8 cellular contexts compared by ENCODE assay signal in the genomic region with DNA sequence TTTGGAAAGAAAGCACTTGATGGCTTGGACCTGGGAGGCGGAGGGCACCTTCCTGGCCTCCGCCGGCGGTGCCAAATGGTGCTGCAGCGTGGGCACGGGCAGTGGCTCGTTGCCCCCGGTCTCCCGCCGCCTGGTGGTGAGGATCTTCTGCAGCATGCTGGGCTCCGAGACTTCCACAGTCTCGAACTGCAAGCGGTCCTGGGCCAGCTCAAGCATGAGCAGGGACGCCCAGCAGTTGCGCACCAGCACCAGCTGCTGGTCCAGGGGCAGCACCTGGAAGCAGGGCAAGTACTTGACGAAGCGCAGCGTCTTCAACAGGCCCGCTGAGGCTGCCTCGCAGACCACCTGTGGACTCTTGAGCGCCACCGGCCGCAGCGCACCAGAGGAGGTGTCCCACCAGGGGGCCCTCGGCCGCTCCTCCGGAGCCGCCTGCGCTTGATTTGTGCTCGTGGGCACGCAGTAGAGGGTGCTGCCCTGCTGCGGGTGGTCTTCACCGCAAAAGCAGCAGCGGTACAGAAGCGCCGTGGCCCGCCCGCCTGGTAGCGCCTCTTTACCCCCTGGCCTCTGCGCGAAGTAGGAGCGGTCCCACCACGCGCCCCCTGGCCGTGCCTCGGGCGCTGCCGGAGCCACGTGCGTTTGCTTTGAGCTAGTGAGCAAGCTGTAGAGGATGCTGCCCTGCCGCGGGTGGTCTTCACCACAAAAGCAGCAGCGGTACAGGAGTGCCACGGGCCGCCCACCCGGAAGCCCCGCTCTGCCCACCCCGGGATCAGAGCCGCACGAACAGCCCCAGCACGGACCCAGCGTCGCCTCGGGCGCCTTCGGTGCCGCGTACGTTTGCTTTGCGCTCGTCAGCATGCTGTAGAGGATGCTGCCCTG. TPM values are rescaled to one million over a fixed set of nuclear protein-coding genes. Genes with fewer than 3 reads are reported as not detected.
A peak's percentile ranks its signal among the peaks of the same experiment; 100 is the strongest.
DNase-seq lines count a peak whose midpoint lies in the region; ATAC-seq, FAIRE-seq and TF ChIP-seq lines count a peak whose summit lies in the region.

No MANE protein-coding gene starts in this region.

- POLR2A ChIA-PET in BJ (lab: Charles Lee) = interaction anchor here (0.6 kb wide), 1 partner anchor 300 kb away, joined by 3 read pairs; no protein-coding TSS in a partner anchor
- POLR2A ChIA-PET in HepG2 (lab: Yijun Ruan, JAX) = no interaction called here

- H3K4me2 ChIP-seq in HepG2 (ENCODE audit: low read depth, low read length) = no peak overlapping the region

- H3K9me3 ChIP-seq in HepG2 (ENCODE audit: low read length) = no peaks in the 10 kb centered on the region

- H3K4me1 ChIP-seq in HepG2 (ENCODE audit: insufficient read depth, low read length) = peaks cover 20% of the 10 kb centered on the region

- no peaks in the 10 kb centered on the region for H3K36me3 ChIP-seq in BJ (ENCODE audit: control insufficient read depth, insufficient read depth, low read length)
- H3K36me3 ChIP-seq in HepG2 (replicated peaks in 1 of 2; ENCODE audit: control insufficient read depth in 1 of 2, insufficient read depth in 2 of 2, low read length in 2 of 2) = no peaks in the 10 kb centered on the region

- no peak for TF ChIP-seq RAD21 in HepG2 (CRISPR knock-in tag; IDR thresholded peaks at IDR 0.05)

- CTCF ChIA-PET in BJ (lab: Yijun Ruan, JAX) = no interaction called here
- CTCF ChIA-PET in HepG2 (lab: Yijun Ruan, JAX; ENCODE audit: low intra/inter-chr PET ratio, low total read pairs) = no interaction called here

- TF ChIP-seq CTCF in BJ (IDR thresholded peaks at IDR 0.05; ENCODE audit: insufficient read depth, low read depth, low read length) = peak; percentile 26; the same call in 1 of the 2 replicates
- TF ChIP-seq CTCF in HFF-Myc (IDR thresholded peaks at IDR 0.05; ENCODE audit: low read depth, low read length, missing control alignments) = peak; percentile 33
- peak; percentile 18 for TF ChIP-seq CTCF in astrocyte of the cerebellum (IDR thresholded peaks at IDR 0.05; ENCODE audit: low read depth, low read length, missing control alignments)
- no peak for TF ChIP-seq CTCF in HepG2 (CRISPR knock-in tag; IDR thresholded peaks at IDR 0.05)

- no CpG with 5 or more reads among the region's 71 CpGs for WGBS in HepG2 (ENCODE audit: low lambda C conversion rate)

- intact Hi-C loops in HepG2 (cut with micrococcal nuclease; ENCODE audit: unreplicated experiment) = no loop called here

- in situ Hi-C loops in astrocyte of the cerebellum (cut with HindIII; ENCODE audit: low sequenced_read_pairs) (no loop called here), HepG2 (cut with HindIII; ENCODE audit: extremely low pct_ligation_motif_present, low pct_unique_long_range_greater_than_20kb) (no loop called here)

- ATAC-seq in HepG2 = peak; percentile 53; the same call in 2 of the 3 replicates
- ATAC-seq in GM21367 (IDR thresholded peaks at IDR 0.05; ENCODE audit: unreplicated experiment) = no peak

- no TSS peak for BruUV-seq in HepG2 (replicated peaks; lab: Mats Ljungman, UMichigan)

- FAIRE-seq in HepG2 (lab: Jason Lieb, UNC) = no peak

- H3K4me3 ChIP-seq in BJ (ENCODE audit: low read depth, low read length) (peak overlapping the region; percentile 26), HFF-Myc (replicated peaks; ENCODE audit: low read depth, low read length) (peak overlapping the region; percentile 44), astrocyte of the cerebellum (ENCODE audit: low read depth, low read length) (peak overlapping the region; percentile 25), HepG2 (replicated peaks in 1 of 3; ENCODE audit: insufficient read depth in 1 of 3, low read depth in 2 of 3, low read length in 3 of 3) (no peak overlapping the region)

- H3K79me2 ChIP-seq in HepG2 (ENCODE audit: insufficient read depth, low read length) = no peaks in the 10 kb centered on the region

- H4K20me1 ChIP-seq in HepG2 (ENCODE audit: insufficient read depth, low read length) = no peaks in the 10 kb centered on the region

- TF ChIP-seq EP300 in HepG2 (IDR thresholded peaks at IDR 0.05; ENCODE audit: low read depth in 2 of 2, low read length in 2 of 2) = no peak
- TF ChIP-seq EP300 in HepG2 (CRISPR knock-in tag; IDR thresholded peaks at IDR 0.05; ENCODE audit: borderline replicate concordance) = no peak

- H3K27ac ChIP-seq in HepG2 (ENCODE audit: extremely low read length, insufficient read depth, low read length) = no peak overlapping the region

- H3K27me3 ChIP-seq in BJ (ENCODE audit: control insufficient read depth, insufficient read depth, low read length) = peaks cover 4% of the 10 kb centered on the region
- H3K27me3 ChIP-seq in HepG2 (ENCODE audit: control insufficient read depth in 1 of 2, insufficient read depth in 2 of 2, low read length in 2 of 2) = peaks cover 0 to 4% of the 10 kb centered on the region in 2 experiments; a peak in 1 of 5 replicates

- no peak overlapping the region for H3K9ac ChIP-seq in HepG2 (ENCODE audit: insufficient read depth, low read depth, low read length)

- no peak for TF ChIP-seq POLR2A in HepG2 (IDR thresholded peaks at IDR 0.05; ENCODE audit: insufficient read depth in 1 of 2, low read depth in 2 of 2, low read length in 2 of 2)

- DNase-seq in BJ (ENCODE audit: low read depth) = no peak
- no peak for DNase-seq in HFF-Myc (ENCODE audit: extremely low read depth, low read depth)
- DNase-seq in astrocyte of the cerebellum (ENCODE audit: low read depth) = no peak
- DNase-seq in HepG2 (ENCODE audit: low spot score) = no peak
- no peak for DNase-seq in DMS114 treated with DMSO at 0.1 percent for 48 hours (lab: John Stamatoyannopoulos, UW; ENCODE audit: unreplicated experiment)
- no peak for DNase-seq in HuH-7.5 (ENCODE audit: low spot score)
- DNase-seq in OCI-M1 (lab: John Stamatoyannopoulos, UW) = no peak

- no peak overlapping the region for H2AFZ ChIP-seq in HepG2 (ENCODE audit: low read length)

TF ChIP-seq in HepG2, 621 proteins besides CTCF, POLR2A, EP300 and RAD21:
- TF ChIP-seq HNRNPL (IDR thresholded peaks at IDR 0.05; ENCODE audit: low read depth, low read length) = 0 out of 2 replicates have a peak, but pooled peaks have one; percentile 57
- TF ChIP-seq PHF8 (CRISPR knock-in tag; IDR thresholded peaks at IDR 0.05) = no peak

RNA-seq across cellular contexts. Expression of a gene that starts 0.7 kb away (rescaled TPM):
- polyA plus RNA-seq in BJ (2011; rRNA removed) (0.05 and 0.10 TPM in 2 replicates), HepG2 (2011; rRNA removed) (not detected in 2 replicates)
- not detected in 2 replicates for polyA minus RNA-seq in BJ (2011; rRNA and poly(A)+ RNA removed)
- total RNA-seq in HepG2 (2016; rRNA removed; fragmentation: Illumina TruSeq; extraction: Trizol) = not detected in 2 replicates
- not detected in 2 replicates for total RNA-seq in HepG2 (2016; cell fraction: cytosol; rRNA removed; fragmentation: Illumina TruSeq; extraction: Trizol; ENCODE audit: low read depth)
- total RNA-seq in HepG2 (2016; cell fraction: insoluble cytoplasmic fraction; rRNA removed; fragmentation: Illumina TruSeq; extraction: Trizol) = not detected in 2 replicates
- not detected in 2 replicates for total RNA-seq in HepG2 (2016; cell fraction: membrane; rRNA removed; fragmentation: Illumina TruSeq; extraction: Trizol)
- not detected in 2 replicates for total RNA-seq in HepG2 (2016; cell fraction: nucleus; rRNA removed; fragmentation: Illumina TruSeq; extraction: Trizol)
- polyA plus RNA-seq in HepG2 (2011; cell fraction: cytosol; rRNA removed) = not detected in 2 replicates
- not detected in 2 replicates for polyA plus RNA-seq in HepG2 (2011; cell fraction: nucleus; rRNA removed)
- polyA plus RNA-seq in HepG2 (2012) = not detected in 2 replicates
- polyA plus RNA-seq in HepG2 (2016; cell fraction: cytosol; fragmentation: Illumina TruSeq; extraction: Trizol; ENCODE audit: low read depth) = not detected in 2 replicates
- not detected in 2 replicates for polyA plus RNA-seq in HepG2 (2016; cell fraction: insoluble cytoplasmic fraction; fragmentation: Illumina TruSeq; extraction: Trizol; ENCODE audit: low read depth)
- polyA plus RNA-seq in HepG2 (2016; cell fraction: membrane; fragmentation: Illumina TruSeq; extraction: Trizol; ENCODE audit: low read depth) = not detected in 2 replicates
- polyA plus RNA-seq in HepG2 (2016; cell fraction: nucleus; fragmentation: Illumina TruSeq; extraction: Trizol; ENCODE audit: insufficient read depth, low read depth) = not detected in 2 replicates
- polyA minus RNA-seq in HepG2 (2011; rRNA and poly(A)+ RNA removed; ENCODE audit: low replicate concordance) = 0.08 TPM in 1 of 2 replicates, not detected in the other
- not detected in 2 replicates for polyA minus RNA-seq in HepG2 (2011; cell fraction: cytosol; rRNA and poly(A)+ RNA removed)
- not detected in 2 replicates for polyA minus RNA-seq in HepG2 (2011; cell fraction: nucleus; rRNA and poly(A)+ RNA removed)

Comparison
In these comparisons a context has a peak if more than half of its experiments do, and no peak if none do; other contexts are left out.
1. H3K4me3 ChIP-seq: peak in BJ (single experiment), HFF-Myc (single experiment) and astrocyte of the cerebellum (single experiment); none in HepG2 (0 of 3).